ENCODE assay signal across 9 cellular contexts in the genomic region with DNA sequence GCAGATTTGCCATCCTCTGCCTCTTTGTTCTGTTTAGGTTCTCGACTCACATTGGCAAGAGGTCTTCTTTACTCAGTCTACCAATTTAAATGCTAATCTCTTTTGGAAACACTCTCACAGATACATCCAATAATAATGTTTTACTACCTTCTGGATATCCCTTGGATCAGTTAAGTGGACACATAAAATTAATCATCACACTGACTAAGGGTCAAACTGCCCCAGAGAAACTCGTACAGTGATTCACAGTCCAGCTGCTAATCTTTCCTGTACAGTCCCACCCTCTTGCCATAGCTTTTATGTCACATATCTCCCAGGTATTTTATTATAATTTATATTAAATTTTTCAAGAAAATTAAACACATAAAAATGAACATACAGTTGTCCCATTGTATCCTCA.
"Had no signal": no experiment of that assay in that cellular context is flagged by ENCODE, and none has a peak within 500 bp of the region (broad histone marks: within the 10 kb centered on the region; RNA-seq: fewer than 3 reads in every experiment).

No MANE protein-coding gene starts in this region.

- H3K27ac ChIP-seq: GM23248 had no signal

- H3K36me3 Mint-ChIP-seq: IgD-negative memory B cell had no signal

- H3K36me3 ChIP-seq: HAP-1 had no signal

- H3K27me3 Mint-ChIP-seq: IgD-negative memory B cell had no signal

- FAIRE-seq: HepG2 had no signal

- ATAC-seq: HCT116, HepG2 had no signal

- H3K27ac Mint-ChIP-seq: HFFc6, IgD-negative memory B cell had no signal

- H2AFZ ChIP-seq: GM23248 had no signal

- H3K4me1 ChIP-seq: HAP-1 had no signal

- H3K9ac ChIP-seq: GM23248 had no signal

- H3K4me3 ChIP-seq: GM23248, HAP-1 had no signal

- H3K4me3 Mint-ChIP-seq: HFFc6, IgD-negative memory B cell had no signal

- DNase-seq: GM23248, GOT3, H7, HFFc6, KBM-7 had no signal

- H3K9me3 ChIP-seq: HAP-1 had no signal
